Comparison of ENCODE assay signal across 18 cellular contexts in the genomic region with DNA sequence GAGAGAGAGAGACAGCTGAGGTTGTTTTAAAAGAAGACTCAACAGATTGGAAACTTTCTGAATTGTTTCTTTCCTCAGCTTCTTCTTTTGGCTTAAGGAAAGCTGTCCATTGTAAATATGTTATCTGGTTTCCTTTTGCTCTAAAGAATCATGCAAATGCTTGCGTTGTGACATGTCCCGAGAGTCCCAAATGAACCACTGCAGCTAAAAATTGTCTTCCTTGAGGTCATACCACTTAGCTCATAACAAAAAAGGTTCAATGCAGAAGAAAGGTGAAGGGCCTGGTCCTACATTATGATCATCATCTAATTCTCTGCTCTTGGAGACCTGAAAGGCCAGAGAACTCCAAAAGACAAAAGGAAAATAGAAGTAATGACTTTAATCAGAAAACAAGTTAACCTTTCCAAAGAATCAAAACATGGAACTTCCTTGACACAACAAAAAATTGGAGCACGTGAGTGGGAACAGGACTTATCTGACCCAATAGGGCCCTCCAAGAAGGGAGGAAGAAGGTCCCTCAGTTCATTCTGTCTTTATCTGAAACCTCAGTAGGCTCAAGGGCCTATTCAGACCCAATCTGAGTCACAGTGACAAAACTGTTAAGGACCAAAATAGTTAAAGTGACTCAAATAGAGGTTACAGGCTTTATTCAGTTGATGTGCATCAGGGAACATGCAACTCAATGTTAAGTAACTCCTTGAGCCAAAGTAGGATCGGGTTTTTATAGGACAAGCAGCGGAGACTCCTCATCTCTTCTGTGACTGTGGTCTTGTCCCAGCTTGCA. TPM values are rescaled to one million over a fixed set of nuclear protein-coding genes. Genes with fewer than 3 reads are reported as not detected.
DNase-seq lines count a peak whose midpoint lies in the region; ATAC-seq, FAIRE-seq and TF ChIP-seq lines count a peak whose summit lies in the region.
"Had no signal": no experiment of that assay in that cellular context is flagged by ENCODE, and none has a peak within 500 bp of the region (broad histone marks: within the 10 kb centered on the region; RNA-seq: fewer than 3 reads in every experiment).

No MANE protein-coding gene starts in this region.

- H3K4me3 ChIP-seq in K562: no peak overlapping the region
- H3K4me3 ChIP-seq: coronary artery had no signal

- no peak overlapping the region for H3K27ac ChIP-seq in K562 (ENCODE audit: extremely low read depth, low read depth, low read length)
- H3K27ac ChIP-seq: coronary artery had no signal

- TF ChIP-seq CTCF in K562 (IDR thresholded peaks at IDR 0.05 in 2 of 3, conservative IDR thresholded peaks at IDR 0.05 in 1 of 3; ENCODE audit: insufficient read depth in 2 of 3, low read depth in 1 of 3, low read length in 3 of 3): no peak

- no peaks in the 10 kb centered on the region for H3K9me3 ChIP-seq in K562 (replicated peaks; ENCODE audit: control insufficient read depth, insufficient read depth, low read depth, low read length)

- ATAC-seq in GM21515 (IDR thresholded peaks at IDR 0.05; ENCODE audit: unreplicated experiment) (peak; percentile 64), HG03060 (IDR thresholded peaks at IDR 0.05; ENCODE audit: low read depth, unreplicated experiment) (peak; percentile 71), K562 (no peak)

- no peaks in the 10 kb centered on the region for H3K4me1 ChIP-seq in K562 (replicated peaks in 1 of 2; ENCODE audit: control insufficient read depth in 2 of 2, insufficient read depth in 2 of 2, low read length in 2 of 2)

- peak overlapping the region; percentile 40 for H3K27ac Mint-ChIP-seq in activated CD4-positive, alpha-beta memory T cell treated with anti-CD3 and anti-CD28 coated beads for 36 hours
- H3K27ac Mint-ChIP-seq in activated CD4-positive, alpha-beta memory T cell treated with anti-CD3 and anti-CD28 coated beads, Interleukin-2, amount 10 ng/mL, durations not matched to agents 7 days and 5 days: no peak overlapping the region
- H3K27ac Mint-ChIP-seq: CD14-positive monocyte had no signal

- POLR2A ChIA-PET in activated CD4-positive, alpha-beta memory T cell treated with anti-CD3 and anti-CD28 coated beads for 36 hours (lab: Charles Lee): interaction anchor here (0.8 kb wide), 1 partner anchor 15 kb away, joined by 4 read pairs; a partner anchor contains a TSS
- POLR2A ChIA-PET in activated CD4-positive, alpha-beta memory T cell treated with anti-CD3 and anti-CD28 coated beads, Interleukin-2, amount 10 ng/mL, durations not matched to agents 7 days and 5 days (lab: Charles Lee): no interaction called here
- POLR2A ChIA-PET in K562 (lab: Yijun Ruan, JAX): interaction anchor here (0.6 kb wide), 1 partner anchor 50 kb away, joined by 4 read pairs; no protein-coding TSS in a partner anchor

- no peaks in the 10 kb centered on the region for H3K36me3 ChIP-seq in K562 (ENCODE audit: control insufficient read depth, insufficient read depth, low read length)

- no peak overlapping the region for H2AFZ ChIP-seq in K562 (ENCODE audit: low read depth, low read length)

- peaks cover 68% of the 10 kb centered on the region for H3K4me1 Mint-ChIP-seq in activated CD4-positive, alpha-beta memory T cell treated with anti-CD3 and anti-CD28 coated beads for 36 hours (ENCODE audit: low read depth)
- H3K4me1 Mint-ChIP-seq in activated CD4-positive, alpha-beta memory T cell treated with anti-CD3 and anti-CD28 coated beads, Interleukin-2, amount 10 ng/mL, durations not matched to agents 7 days and 5 days: peaks cover 3% of the 10 kb centered on the region

- no peaks in the 10 kb centered on the region for H3K27me3 Mint-ChIP-seq in activated CD4-positive, alpha-beta memory T cell treated with anti-CD3 and anti-CD28 coated beads for 36 hours
- H3K27me3 Mint-ChIP-seq in activated CD4-positive, alpha-beta memory T cell treated with anti-CD3 and anti-CD28 coated beads, Interleukin-2, amount 10 ng/mL, durations not matched to agents 7 days and 5 days: no peaks in the 10 kb centered on the region

- TF ChIP-seq EP300 in K562 (IDR thresholded peaks at IDR 0.05; ENCODE audit: low read length): no peak

- intact Hi-C loops in activated CD4-positive, alpha-beta memory T cell treated with anti-CD3 and anti-CD28 coated beads for 36 hours (cut with micrococcal nuclease): loop anchor here (1.0 kb wide), 1 partner anchor 8 kb away; no protein-coding TSS in a partner anchor
- intact Hi-C loops in K562 (cut with micrococcal nuclease): loop anchor here (10.0 kb wide), 1 partner anchor 505 kb away; no protein-coding TSS in a partner anchor

- H3K27me3 ChIP-seq in K562 (ENCODE audit: control insufficient read depth in 2 of 2, insufficient read depth in 2 of 2, low read length in 2 of 2): no peaks in the 10 kb centered on the region

- DNase-seq in activated CD4-positive, alpha-beta memory T cell treated with anti-CD3 and anti-CD28 coated beads for 36 hours: no peak
- no peak for DNase-seq in activated CD4-positive, alpha-beta memory T cell treated with anti-CD3 and anti-CD28 coated beads, Interleukin-2, amount 10 ng/mL, durations not matched to agents 7 days and 5 days
- DNase-seq in K562 (ENCODE audit: extremely low read depth in 1 of 4, low spot score in 3 of 4) (no peak), GM19239 (ENCODE audit: insufficient read length, low spot score) (no peak), SKM-1 (lab: John Stamatoyannopoulos, UW; ENCODE audit: unreplicated experiment) (no peak)
- DNase-seq in NK-92 treated with Interleukin-12 subunit alpha and Interleukin-12 subunit beta, amount 100 ng/mL, for 24 hours (lab: John Stamatoyannopoulos, UW): no peak
- DNase-seq: 8988T, aorta, kidney glomerular epithelial cell, NCI-H1092, NCI-H2171 treated with DMSO at 0.1 percent for 48 hours, substantia nigra had no signal

- H4K20me1 ChIP-seq in K562 (replicated peaks; ENCODE audit: control insufficient read depth, insufficient read depth, low read length): no peaks in the 10 kb centered on the region

- H3K9me1 ChIP-seq in K562 (ENCODE audit: control insufficient read depth, insufficient read depth, low read length): no peaks in the 10 kb centered on the region

- FAIRE-seq in K562 (lab: Jason Lieb, UNC) (no peak), GM19239 (lab: Jason Lieb, UNC) (no peak)

- no peak for TF ChIP-seq RAD21 in K562 (CRISPR knock-in tag; conservative IDR thresholded peaks at IDR 0.05 in 1 of 2, IDR thresholded peaks at IDR 0.05 in 1 of 2)

- H3K9me3 Mint-ChIP-seq in activated CD4-positive, alpha-beta memory T cell treated with anti-CD3 and anti-CD28 coated beads for 36 hours: no peaks in the 10 kb centered on the region
- H3K9me3 Mint-ChIP-seq in activated CD4-positive, alpha-beta memory T cell treated with anti-CD3 and anti-CD28 coated beads, Interleukin-2, amount 10 ng/mL, durations not matched to agents 7 days and 5 days: no peaks in the 10 kb centered on the region
- H3K9me3 Mint-ChIP-seq: CD14-positive monocyte had no signal

- BruUV-seq in K562 (replicated peaks; lab: Mats Ljungman, UMichigan): no TSS peak

- WGBS in K562 (ENCODE audit: insufficient coverage, low coverage, missing lambda C conversion rate): 14% methylated on average over 5 of the region's 5 CpGs

- no peak overlapping the region for H3K9ac ChIP-seq in K562 (ENCODE audit: insufficient read depth in 1 of 2, low read depth in 2 of 2, low read length in 2 of 2)

- in situ Hi-C loops in K562 (cut with MboI): no loop called here

- no peak for TF ChIP-seq POLR2A in K562 (conservative IDR thresholded peaks at IDR 0.05)

- CTCF ChIA-PET in activated CD4-positive, alpha-beta memory T cell treated with anti-CD3 and anti-CD28 coated beads for 36 hours (lab: Charles Lee): interaction anchor here (0.8 kb wide), 1 partner anchor 9 kb away, joined by 6 read pairs; no protein-coding TSS in a partner anchor
- CTCF ChIA-PET in activated CD4-positive, alpha-beta memory T cell treated with anti-CD3 and anti-CD28 coated beads, Interleukin-2, amount 10 ng/mL, durations not matched to agents 7 days and 5 days (lab: Charles Lee): no interaction called here
- CTCF ChIA-PET in K562 (lab: Yijun Ruan, JAX; ENCODE audit: low intra/inter-chr PET ratio): no interaction called here

- no peak overlapping the region for H3K4me2 ChIP-seq in K562 (ENCODE audit: insufficient read depth, low read length)

- no peaks in the 10 kb centered on the region for H3K79me2 ChIP-seq in K562 (ENCODE audit: control insufficient read depth, insufficient read depth, low read length)

- no peak overlapping the region for H3K4me3 Mint-ChIP-seq in activated CD4-positive, alpha-beta memory T cell treated with anti-CD3 and anti-CD28 coated beads for 36 hours
- no peak overlapping the region for H3K4me3 Mint-ChIP-seq in activated CD4-positive, alpha-beta memory T cell treated with anti-CD3 and anti-CD28 coated beads, Interleukin-2, amount 10 ng/mL, durations not matched to agents 7 days and 5 days

- H3K36me3 Mint-ChIP-seq in activated CD4-positive, alpha-beta memory T cell treated with anti-CD3 and anti-CD28 coated beads for 36 hours: no peaks in the 10 kb centered on the region
- no peaks in the 10 kb centered on the region for H3K36me3 Mint-ChIP-seq in activated CD4-positive, alpha-beta memory T cell treated with anti-CD3 and anti-CD28 coated beads, Interleukin-2, amount 10 ng/mL, durations not matched to agents 7 days and 5 days (ENCODE audit: low read depth)
- H3K36me3 Mint-ChIP-seq: CD14-positive monocyte had no signal

RNA-seq across cellular contexts. Expression of a gene that starts 14.7 kb away (rescaled TPM):
- total RNA-seq in activated CD4-positive, alpha-beta memory T cell treated with anti-CD3 and anti-CD28 coated beads for 36 hours: 1 to 10 TPM; 1.1 to 1.2 TPM
- 1 to 10 TPM; 5.0 to 6.8 TPM for total RNA-seq in activated CD4-positive, alpha-beta memory T cell treated with anti-CD3 and anti-CD28 coated beads, Interleukin-2, amount 10 ng/mL, durations not matched to agents 7 days and 5 days
- total RNA-seq in K562 (2011; cell fraction: chromatin; rRNA removed; ENCODE audit: low replicate concordance): not detected in 2 replicates
- total RNA-seq in K562 (2011; cell fraction: nucleolus; rRNA removed): not detected in 2 replicates
- total RNA-seq in K562 (2011; cell fraction: nucleoplasm; rRNA removed): not detected in 2 replicates
- total RNA-seq in K562 (2014; rRNA removed) (not detected in 2 replicates), K562 (2014; rRNA removed; fragmentation: Illumina TruSeq; extraction: Trizol) (not detected in 2 replicates), K562 (2015; rRNA removed; fragmentation: Illumina TruSeq; extraction: Trizol) (not detected in 2 replicates), K562 (2021) (not detected in 2 replicates)
- polyA plus RNA-seq in K562 (2011; rRNA removed) (not detected in 2 replicates), K562 (2014; fragmentation: Illumina TruSeq; extraction: Trizol) (not detected in 2 replicates), K562 (2014; fragmentation: Nextera tagmentation; extraction: Ambion mirVana) (not detected), K562 (2014; rRNA removed) (not detected in 2 replicates)
- not detected in 2 replicates for polyA plus RNA-seq in K562 (2011; cell fraction: cytosol; rRNA removed)
- not detected in 2 replicates for polyA plus RNA-seq in K562 (2011; cell fraction: nucleus; rRNA removed)
- not detected in 2 replicates for polyA plus RNA-seq in K562 (2012)
- polyA minus RNA-seq in K562 (2011; rRNA and poly(A)+ RNA removed): not detected in 2 replicates
- not detected in 2 replicates for polyA minus RNA-seq in K562 (2011; cell fraction: cytosol; rRNA and poly(A)+ RNA removed)
- not detected in 2 replicates for polyA minus RNA-seq in K562 (2011; cell fraction: nucleus; rRNA and poly(A)+ RNA removed)
- total RNA-seq: aorta, osteocyte had no signal
- polyA plus RNA-seq: aorta, CD14-positive monocyte had no signal

RNA-seq across cellular contexts. Expression of a gene that starts 48.0 kb away (rescaled TPM):
- not detected for total RNA-seq in activated CD4-positive, alpha-beta memory T cell treated with anti-CD3 and anti-CD28 coated beads for 36 hours
- total RNA-seq in activated CD4-positive, alpha-beta memory T cell treated with anti-CD3 and anti-CD28 coated beads, Interleukin-2, amount 10 ng/mL, durations not matched to agents 7 days and 5 days: not detected
- total RNA-seq in K562 (2011; cell fraction: chromatin; rRNA removed; ENCODE audit: low replicate concordance): not detected in 2 replicates
- not detected in 2 replicates for total RNA-seq in K562 (2011; cell fraction: nucleolus; rRNA removed)
- not detected in 2 replicates for total RNA-seq in K562 (2011; cell fraction: nucleoplasm; rRNA removed)
- not detected in 2 replicates for total RNA-seq in K562 (2014; rRNA removed)
- not detected in 2 replicates for total RNA-seq in K562 (2014; rRNA removed; fragmentation: Illumina TruSeq; extraction: Trizol)
- not detected in 2 replicates for total RNA-seq in K562 (2015; rRNA removed; fragmentation: Illumina TruSeq; extraction: Trizol)
- total RNA-seq in K562 (2021): 0.20 TPM in 1 of 2 replicates, not detected in the other
- not detected in 2 replicates for polyA plus RNA-seq in K562 (2011; rRNA removed)
- polyA plus RNA-seq in K562 (2011; cell fraction: cytosol; rRNA removed): not detected in 2 replicates
- not detected in 2 replicates for polyA plus RNA-seq in K562 (2011; cell fraction: nucleus; rRNA removed)
- polyA plus RNA-seq in K562 (2012): 0.07 TPM in 1 of 2 replicates, not detected in the other
- not detected in 2 replicates for polyA plus RNA-seq in K562 (2014; fragmentation: Illumina TruSeq; extraction: Trizol)
- polyA plus RNA-seq in K562 (2014; fragmentation: Nextera tagmentation; extraction: Ambion mirVana): not detected
- polyA plus RNA-seq in K562 (2014; rRNA removed): not detected in 2 replicates
- polyA minus RNA-seq in K562 (2011; rRNA and poly(A)+ RNA removed): not detected in 2 replicates
- polyA minus RNA-seq in K562 (2011; cell fraction: cytosol; rRNA and poly(A)+ RNA removed): not detected in 2 replicates
- not detected in 2 replicates for polyA minus RNA-seq in K562 (2011; cell fraction: nucleus; rRNA and poly(A)+ RNA removed)
- total RNA-seq: aorta, mononuclear cell, osteocyte had no signal
- polyA plus RNA-seq: aorta, CD14-positive monocyte had no signal
